8 cellular contexts compared by ENCODE assay signal in the genomic region with DNA sequence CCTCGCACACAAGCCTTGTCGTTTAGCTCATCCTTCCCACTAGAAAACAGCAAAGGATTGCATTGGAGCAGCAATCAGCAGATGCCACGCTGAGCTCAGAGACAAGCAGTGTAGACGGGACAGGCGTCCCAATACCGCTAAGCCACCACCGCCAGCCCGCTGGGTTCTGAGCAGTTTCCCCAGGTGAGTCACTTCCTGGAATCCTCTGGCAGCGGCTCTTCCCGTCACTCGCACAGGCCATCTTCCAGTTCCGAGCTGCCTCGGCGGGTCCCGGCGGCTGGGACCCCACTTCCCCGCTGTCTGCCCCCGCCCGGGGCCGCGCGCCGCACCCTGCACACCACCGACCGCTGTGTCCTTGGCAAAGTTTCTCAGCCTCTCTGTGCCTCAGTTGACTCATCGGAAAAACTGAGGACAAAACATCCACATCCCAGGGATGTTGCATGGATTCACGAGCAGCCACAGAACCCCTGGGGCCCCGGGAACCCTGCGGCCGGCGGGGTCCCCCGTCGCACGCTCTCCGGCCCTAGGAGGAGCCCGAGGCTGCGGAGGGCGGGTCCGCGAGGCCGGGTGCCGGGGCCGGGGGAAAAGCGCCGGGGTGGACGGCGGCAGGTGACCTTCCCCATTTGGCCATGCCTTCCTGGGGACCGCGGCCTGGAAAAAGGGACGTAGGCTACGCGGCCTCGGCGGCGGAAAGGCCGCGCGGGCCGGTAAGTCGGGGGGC. TPM values are rescaled to one million over a fixed set of nuclear protein-coding genes. Genes with fewer than 3 reads are reported as not detected.
DNase-seq lines count a peak whose midpoint lies in the region; ATAC-seq and TF ChIP-seq lines count a peak whose summit lies in the region.

No MANE protein-coding gene starts in this region.

- H3K9me3 ChIP-seq in NT2/D1 (ENCODE audit: insufficient read depth, low read length): peaks cover 17% of the 10 kb centered on the region; the same call in 1 of the 2 replicates

- DNase-seq in NT2/D1 (ENCODE audit: low read depth, low spot score) (peak; percentile 38), fibroblast of gingiva (ENCODE audit: low read depth) (peak; percentile 26)
- peak; percentile 75 to 82 for DNase-seq in activated T-cell treated with anti-CD3 and anti-CD28 coated beads, Interleukin-2, amount 50 U/mL, for 72 hours
- peak; percentile 67 for DNase-seq in stimulated activated naive CD4-positive, alpha-beta T cell treated with Interleukin-2 at 50 U/mL for 16 hours (lab: John Stamatoyannopoulos, UW)

- H3K36me3 ChIP-seq in ACC112 (ENCODE audit: insufficient read depth, low read length): peaks cover 10% of the 10 kb centered on the region
- H3K36me3 ChIP-seq in NT2/D1 (ENCODE audit: insufficient read depth, insufficient read length, low read length): peaks cover 8% of the 10 kb centered on the region

- TF ChIP-seq CTCF in nephron (IDR thresholded peaks at IDR 0.05; ENCODE audit: unreplicated experiment in 3 of 3): no peak

- H3K4me1 ChIP-seq in ACC112 (ENCODE audit: control insufficient read depth, insufficient read depth, low read length, unreplicated experiment) (peaks cover 18% of the 10 kb centered on the region), NT2/D1 (ENCODE audit: insufficient read depth, insufficient read length) (no peaks in the 10 kb centered on the region)

- peaks cover 3 to 6% of the 10 kb centered on the region in 2 donors for H3K9me3 Mint-ChIP-seq in activated T-cell treated with anti-CD3 and anti-CD28 coated beads, Interleukin-2, amount 50 U/mL, for 72 hours
- H3K9me3 Mint-ChIP-seq in nephron: no peaks in the 10 kb centered on the region

- peaks cover 15 to 37% of the 10 kb centered on the region in 2 donors for H3K36me3 Mint-ChIP-seq in activated T-cell treated with anti-CD3 and anti-CD28 coated beads, Interleukin-2, amount 50 U/mL, for 72 hours (ENCODE audit: insufficient read depth in 2 of 2)
- H3K36me3 Mint-ChIP-seq in nephron (ENCODE audit: low read depth): peaks cover 25% of the 10 kb centered on the region

- H3K27ac Mint-ChIP-seq in activated T-cell treated with anti-CD3 and anti-CD28 coated beads, Interleukin-2, amount 50 U/mL, for 72 hours: peak overlapping the region; percentile 92
- peak overlapping the region; percentile 61 to 87 (median 70) for H3K27ac Mint-ChIP-seq in nephron

- H3K27ac ChIP-seq in ACC112 (ENCODE audit: low read depth, low read length): peak overlapping the region; percentile 92

- H3K27me3 ChIP-seq in ACC112 (ENCODE audit: insufficient read depth, low read length): no peaks in the 10 kb centered on the region
- peaks cover 4% of the 10 kb centered on the region for H3K27me3 ChIP-seq in NT2/D1 (ENCODE audit: insufficient read depth, insufficient read length)

- H3K4me3 Mint-ChIP-seq in activated T-cell treated with anti-CD3 and anti-CD28 coated beads, Interleukin-2, amount 50 U/mL, for 72 hours: peak overlapping the region; percentile 96
- peak overlapping the region; percentile 92 to 93 (median 93) for H3K4me3 Mint-ChIP-seq in nephron

- peaks cover 47% of the 10 kb centered on the region for H3K4me1 Mint-ChIP-seq in activated T-cell treated with anti-CD3 and anti-CD28 coated beads, Interleukin-2, amount 50 U/mL, for 72 hours (ENCODE audit: low read depth)
- H3K4me1 Mint-ChIP-seq in nephron: peaks cover 31% of the 10 kb centered on the region

- peak overlapping the region; percentile 82 for H3K9ac ChIP-seq in NT2/D1 (ENCODE audit: insufficient read length, low read depth)

- H3K79me2 ChIP-seq in ACC112 (ENCODE audit: control insufficient read depth, insufficient read depth, low read length, unreplicated experiment): peaks cover 53% of the 10 kb centered on the region

- no peaks in the 10 kb centered on the region for H3K27me3 Mint-ChIP-seq in activated T-cell treated with anti-CD3 and anti-CD28 coated beads, Interleukin-2, amount 50 U/mL, for 72 hours (ENCODE audit: low read depth)
- no peaks in the 10 kb centered on the region for H3K27me3 Mint-ChIP-seq in nephron (ENCODE audit: low read depth)

- H2AFZ ChIP-seq in ACC112 (ENCODE audit: low read length, unreplicated experiment): peak overlapping the region; percentile 86

- ATAC-seq in GM18519 (IDR thresholded peaks at IDR 0.05; ENCODE audit: low FRiP score, unreplicated experiment) (peak; percentile 18), HG03095 (IDR thresholded peaks at IDR 0.05; ENCODE audit: unreplicated experiment) (peak; percentile 27)
- peak; percentile 63 to 66 for ATAC-seq in activated T-cell treated with anti-CD3 and anti-CD28 coated beads, Interleukin-2, amount 50 U/mL, for 72 hours (replicated peaks in 1 of 2)

- peak overlapping the region; percentile 99 for H3K4me3 ChIP-seq in ACC112 (ENCODE audit: low read depth, low read length)
- H3K4me3 ChIP-seq in NT2/D1 (ENCODE audit: insufficient read length, low read depth): peak overlapping the region; percentile 82

RNA-seq across cellular contexts. Expression of a gene that starts 0.6 kb away (rescaled TPM):
- total RNA-seq in activated T-cell treated with anti-CD3 and anti-CD28 coated beads, Interleukin-2, amount 50 U/mL, for 72 hours: 10 to 100 TPM; 69.6 to 81.0 TPM

RNA-seq across cellular contexts. Expression of a gene that starts 46.9 kb away (rescaled TPM):
- total RNA-seq in activated T-cell treated with anti-CD3 and anti-CD28 coated beads, Interleukin-2, amount 50 U/mL, for 72 hours: 100 to 1,000 TPM in 1 of 2 donors, 10 to 100 TPM in 1; 98.3 to 133 TPM

RNA-seq across cellular contexts. Expression of a gene that starts 55.8 kb away (rescaled TPM):
- 10 to 100 TPM; 70.8 to 75.5 TPM for total RNA-seq in activated T-cell treated with anti-CD3 and anti-CD28 coated beads, Interleukin-2, amount 50 U/mL, for 72 hours

Comparison
In these comparisons a context has a peak if more than half of its experiments do, and no peak if none do; other contexts are left out.
1. Peak in every context shown above with its lines: DNase-seq, ATAC-seq, H3K4me3 ChIP-seq and H3K27ac ChIP-seq.
2. DNase-seq: peak in every context shown above with its lines; median percentile 78 in activated T-cell treated with anti-CD3 and anti-CD28 coated beads, Interleukin-2, amount 50 U/mL, for 72 hours; 67 in stimulated activated naive CD4-positive, alpha-beta T cell treated with Interleukin-2 at 50 U/mL for 16 hours; 38 in NT2/D1; 26 in fibroblast of gingiva.